28 cellular contexts compared by ENCODE assay signal in genomic region chr4:133137571-133137970, GRCh38.
DNase-seq lines count a peak whose midpoint lies in the region; ATAC-seq, FAIRE-seq and TF ChIP-seq lines count a peak whose summit lies in the region.
"Had no signal": no experiment of that assay in that cellular context is flagged by ENCODE, and none has a peak within 500 bp of the region (broad histone marks: within the 10 kb centered on the region; RNA-seq: fewer than 3 reads in every experiment).

No MANE protein-coding gene starts in this region.

- intact Hi-C loops in tibial artery (cut with DNase I; ENCODE audit: low total_unique reads): no loop called here

- ATAC-seq in RWPE2 (ENCODE audit: low read depth): no peak
- ATAC-seq in HG03025 (IDR thresholded peaks at IDR 0.05; ENCODE audit: low FRiP score, unreplicated experiment): no peak
- ATAC-seq: activated naive CD8-positive, alpha-beta T cell treated with anti-CD3 and anti-CD28 coated beads, Interleukin-2, amount 50 U/mL, for 24 hours; body of pancreas; naive thymus-derived CD4-positive, alpha-beta T cell had no signal

- H3K9me3 ChIP-seq in RWPE2 (ENCODE audit: severe bottlenecking) (no peaks in the 10 kb centered on the region), tibial artery (no peaks in the 10 kb centered on the region)
- H3K9me3 ChIP-seq: BLaER1 treated with 17β-estradiol and CSF1 and Interleukin-3, amounts not matched to agents 10 nM and 100 nM; body of pancreas; Caco-2; stomach; tibial nerve had no signal

- H3K4me1 ChIP-seq in RWPE2 (ENCODE audit: insufficient read depth, poor library complexity, severe bottlenecking) (no peaks in the 10 kb centered on the region), tibial artery (no peaks in the 10 kb centered on the region)
- H3K4me1 ChIP-seq: body of pancreas, Caco-2, stomach, tibial nerve had no signal

- H3K4me3 ChIP-seq in RWPE2 (ENCODE audit: severe bottlenecking) (no peak overlapping the region), tibial artery (no peak overlapping the region)
- H3K4me3 ChIP-seq: BLaER1 treated with 17β-estradiol and CSF1 and Interleukin-3, amounts not matched to agents 10 nM and 100 nM; body of pancreas; stomach; tibial nerve had no signal

- DNase-seq in RWPE2 (ENCODE audit: low spot score) (no peak), activated gamma-delta T cell treated with Interleukin-2 at 50 U/mL for 16 hours (no peak), NCI-H2227 treated with DMSO at 0.1 percent for 48 hours (lab: John Stamatoyannopoulos, UW) (no peak), tibial artery (no peak)
- DNase-seq: activated CD4-positive, alpha-beta T cell treated with anti-CD3 and anti-CD28 coated beads, Interleukin-2, amount 10 ng/mL, durations not matched to agents 24 days and 14 days; activated naive CD8-positive, alpha-beta T cell treated with anti-CD3 and anti-CD28 coated beads, Interleukin-2, amount 50 U/mL, for 24 hours; activated T-cell treated with anti-CD3 and anti-CD28 coated beads, Interleukin-2, amount 50 U/mL, for 24 hours; body of pancreas; Caco-2; DMS79 treated with DMSO at 0.1 percent for 48 hours; HCEC 1CT; kidney; naive thymus-derived CD4-positive, alpha-beta T cell; NCI-H1105; NCI-H187 treated with DMSO at 0.1 percent for 48 hours; NCI-H345; occipital lobe; retina; small intestine; stomach; WERI-Rb-1 had no signal

- H3K36me3 ChIP-seq in RWPE2 (ENCODE audit: low read depth) (no peaks in the 10 kb centered on the region), tibial artery (no peaks in the 10 kb centered on the region)
- H3K36me3 ChIP-seq: BLaER1 treated with 17β-estradiol and CSF1 and Interleukin-3, amounts not matched to agents 10 nM and 100 nM; stomach; tibial nerve; WERI-Rb-1 had no signal

- H3K27me3 ChIP-seq in RWPE2 (ENCODE audit: insufficient read depth, poor library complexity, severe bottlenecking) (peaks cover 19% of the 10 kb centered on the region), tibial artery (no peaks in the 10 kb centered on the region)
- H3K27me3 ChIP-seq: BLaER1 treated with 17β-estradiol and CSF1 and Interleukin-3, amounts not matched to agents 10 nM and 100 nM; body of pancreas; stomach had no signal

- FAIRE-seq in islet of Langerhans (lab: Jason Lieb, UNC): peak; percentile 75

- H3K27ac ChIP-seq in C4-2B (no peak overlapping the region), RWPE2 (ENCODE audit: poor library complexity, severe bottlenecking) (no peak overlapping the region), tibial artery (no peak overlapping the region)
- H3K27ac ChIP-seq: BLaER1 treated with 17β-estradiol and CSF1 and Interleukin-3, amounts not matched to agents 10 nM and 100 nM; body of pancreas; HL-60; stomach; tibial nerve; WERI-Rb-1 had no signal

- TF ChIP-seq CTCF in C4-2B (conservative IDR thresholded peaks at IDR 0.05): peak; percentile 43
- TF ChIP-seq CTCF in LNCAP (IDR thresholded peaks at IDR 0.05): peak; percentile 40; the same call in 1 of the 2 replicates
- peak; percentile 34 for TF ChIP-seq CTCF in RWPE2 (IDR thresholded peaks at IDR 0.05; ENCODE audit: poor library complexity, severe bottlenecking)
- TF ChIP-seq CTCF in tibial artery (IDR thresholded peaks at IDR 0.05): no peak

Comparison
In these comparisons a context has a peak if more than half of its experiments do, and no peak if none do; other contexts are left out.
1. CTCF ChIP-seq: peak in C4-2B (single experiment), LNCAP (single experiment) and RWPE2 (single experiment); none in tibial artery (0 of 2).